ENCODE assay signal across 9 cellular contexts in the genomic region with DNA sequence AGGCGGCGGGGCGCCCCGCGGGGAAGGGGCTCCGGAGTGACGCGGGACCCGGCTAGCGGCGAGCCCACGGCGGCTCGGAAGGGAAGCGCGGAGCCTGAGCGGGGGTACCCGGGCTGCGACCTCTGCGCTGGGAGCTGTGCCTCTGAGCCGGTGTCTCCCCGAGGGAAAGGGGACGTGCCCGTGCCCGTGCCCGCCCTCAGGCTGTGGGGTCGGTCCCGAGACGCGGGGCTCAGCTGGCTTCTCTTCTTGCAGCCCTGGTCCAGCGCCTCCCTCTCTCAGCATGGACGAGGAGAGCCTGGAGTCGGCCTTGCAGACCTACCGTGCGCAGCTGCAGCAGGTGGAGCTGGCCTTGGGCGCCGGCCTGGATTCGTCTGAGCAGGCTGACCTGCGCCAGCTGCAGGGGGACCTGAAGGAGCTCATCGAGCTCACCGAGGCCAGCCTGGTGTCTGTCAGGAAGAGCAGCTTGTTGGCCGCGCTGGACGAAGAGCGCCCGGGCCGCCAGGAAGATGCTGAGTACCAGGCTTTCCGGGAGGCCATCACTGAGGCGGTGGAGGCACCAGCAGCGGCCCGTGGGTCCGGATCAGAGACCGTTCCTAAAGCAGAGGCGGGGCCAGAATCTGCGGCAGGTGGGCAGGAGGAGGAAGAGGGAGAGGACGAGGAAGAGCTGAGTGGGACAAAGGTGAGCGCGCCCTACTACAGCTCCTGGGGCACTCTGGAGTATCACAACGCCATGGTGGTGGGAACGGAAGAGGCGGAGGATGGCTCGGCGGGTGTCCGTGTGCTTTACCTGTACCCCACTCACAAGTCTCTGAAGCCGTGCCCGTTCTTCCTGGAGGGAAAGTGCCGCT. TPM values are rescaled to one million over a fixed set of nuclear protein-coding genes. Genes with fewer than 3 reads are reported as not detected.
DNase-seq lines count a peak whose midpoint lies in the region; ATAC-seq and TF ChIP-seq lines count a peak whose summit lies in the region.
"Had no signal": no experiment of that assay in that cellular context is flagged by ENCODE, and none has a peak within 500 bp of the region (broad histone marks: within the 10 kb centered on the region; RNA-seq: fewer than 3 reads in every experiment).

No MANE protein-coding gene starts in this region.

- ATAC-seq in HG02763 (IDR thresholded peaks at IDR 0.05; ENCODE audit: unreplicated experiment), result peak; percentile 11

- no peak for TF ChIP-seq CTCF in GM13976 (IDR thresholded peaks at IDR 0.05; ENCODE audit: borderline replicate concordance, control extremely low read depth, extremely low read depth, insufficient read depth, missing control alignments)
- no peak for TF ChIP-seq CTCF in WI38 (IDR thresholded peaks at IDR 0.05; ENCODE audit: low read depth, low read length)
- TF ChIP-seq CTCF in foreskin fibroblast (IDR thresholded peaks at IDR 0.05; ENCODE audit: low read depth, low read length), result no peak
- TF ChIP-seq CTCF in osteoblast (IDR thresholded peaks at IDR 0.05; ENCODE audit: extremely low read depth, low read depth, low read length), result no peak

- peak overlapping the region; percentile 56 for H3K27ac ChIP-seq in osteoblast (ENCODE audit: low read depth, low read length)

- H3K36me3 ChIP-seq in osteoblast (ENCODE audit: insufficient read depth, low read length), result peaks cover 54% of the 10 kb centered on the region

- peaks cover 94% of the 10 kb centered on the region for H3K79me2 ChIP-seq in osteoblast (ENCODE audit: insufficient read depth, low read length)

- in situ Hi-C loops in GM13976 (cut with MboI; ENCODE audit: low sequenced_read_pairs, unreplicated experiment), result loop anchor here (10.0 kb wide), 1 partner anchor 146 kb away; no protein-coding TSS in a partner anchor

- peaks cover 18% of the 10 kb centered on the region for H3K4me1 ChIP-seq in osteoblast (ENCODE audit: insufficient read depth, low read length)

- H3K4me2 ChIP-seq in osteoblast (ENCODE audit: insufficient read depth, low read length), result peak overlapping the region; percentile 85

- no peaks in the 10 kb centered on the region for H3K27me3 ChIP-seq in osteoblast (ENCODE audit: insufficient read depth, low read length)

- H3K9me3 ChIP-seq in osteoblast (ENCODE audit: low read depth, low read length), result no peaks in the 10 kb centered on the region

- peak overlapping the region; percentile 87 for H3K4me3 ChIP-seq in WI38 (ENCODE audit: low read depth, low read length)
- H3K4me3 ChIP-seq in foreskin fibroblast (ENCODE audit: low read depth in 1 of 2, low read length in 2 of 2), result peak overlapping the region; percentile 74 to 86
- peak overlapping the region; percentile 87 for H3K4me3 ChIP-seq in osteoblast (ENCODE audit: insufficient read depth, low read length)

- peaks cover 14% of the 10 kb centered on the region for H4K20me1 ChIP-seq in osteoblast (ENCODE audit: insufficient read depth, low read length)

- peak; percentile 36 for DNase-seq in GM13976 (ENCODE audit: low spot score)
- DNase-seq in foreskin fibroblast, result peak in 1 of 2 donors; percentile 29
- DNase-seq in osteoblast (ENCODE audit: insufficient read length, low spot score, missing footprints), result peak; percentile 87
- no peak for DNase-seq in NCI-H187 (lab: John Stamatoyannopoulos, UW)
- DNase-seq in Kasumi-1 (lab: John Stamatoyannopoulos, UW), result no peak
- no peak for DNase-seq in NCI-H2171 treated with DMSO at 0.1 percent for 48 hours (lab: John Stamatoyannopoulos, UW)

- no peak overlapping the region for H2AFZ ChIP-seq in osteoblast (ENCODE audit: low read length)

RNA-seq across cellular contexts. Expression of a gene that starts 0.7 kb away (rescaled TPM):
- 15.6 and 18.8 TPM in 2 replicates for total RNA-seq in osteoblast

RNA-seq across cellular contexts. Expression of a gene that starts 0.7 kb away (rescaled TPM):
- 21.7 and 23.0 TPM in 2 replicates for total RNA-seq in osteoblast

RNA-seq across cellular contexts. Expression of a gene that starts 12.1 kb away (rescaled TPM):
- 2.1 and 2.9 TPM in 2 replicates for total RNA-seq in osteoblast
- total RNA-seq: activated CD8-positive, alpha-beta memory T cell treated with anti-CD3 and anti-CD28 coated beads for 36 hours had no signal

RNA-seq across cellular contexts. Expression of a gene that starts 27.9 kb away (rescaled TPM):
- 1.8 and 2.9 TPM in 2 replicates for total RNA-seq in osteoblast

RNA-seq across cellular contexts. Expression of a gene that starts 31.1 kb away (rescaled TPM):
- 27.5 and 29.5 TPM in 2 replicates for total RNA-seq in osteoblast

Comparison
In these comparisons a context has a peak if more than half of its experiments do, and no peak if none do; other contexts are left out.
1. DNase-seq: peak in GM13976 (single experiment) and osteoblast (single experiment); none in NCI-H187 (0 of 2), Kasumi-1 (0 of 2) and NCI-H2171 treated with DMSO at 0.1 percent for 48 hours (single experiment).
2. Peak in every context shown above with its lines, with median percentiles within 50 percentile points of each other: H3K4me3 ChIP-seq.